13 cellular contexts compared by ENCODE assay signal in the genomic region with DNA sequence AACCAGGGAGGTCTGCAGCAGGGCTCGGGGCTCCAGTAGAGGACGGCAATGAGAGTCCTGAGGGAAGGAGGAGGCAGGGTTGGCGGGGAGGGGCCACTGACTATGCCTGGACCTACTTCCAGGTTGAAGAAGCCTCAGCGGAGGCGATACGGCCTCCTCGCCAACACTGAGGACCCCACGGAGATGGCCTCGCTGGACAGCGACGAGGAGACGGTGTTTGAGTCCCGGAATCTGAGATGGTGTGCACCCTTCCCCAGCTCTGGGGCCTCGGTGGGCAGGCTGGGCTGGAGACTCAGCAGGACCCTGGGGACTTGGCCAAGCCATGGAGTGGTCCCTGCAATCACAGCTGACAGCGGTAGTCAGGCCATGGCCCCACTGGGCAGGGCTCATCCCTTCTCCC. TPM values are rescaled to one million over a fixed set of nuclear protein-coding genes. Genes with fewer than 3 reads are reported as not detected.
DNase-seq lines count a peak whose midpoint lies in the region; ATAC-seq and TF ChIP-seq lines count a peak whose summit lies in the region.
"Had no signal": no experiment of that assay in that cellular context is flagged by ENCODE, and none has a peak within 500 bp of the region (broad histone marks: within the 10 kb centered on the region; RNA-seq: fewer than 3 reads in every experiment).

No MANE protein-coding gene starts in this region.

- no peaks in the 10 kb centered on the region for H3F3A ChIP-seq in PC-3 (ENCODE audit: low read length, unreplicated experiment)

- H3K9me2 ChIP-seq in PC-3 (replicated peaks; ENCODE audit: low read length) = no peaks in the 10 kb centered on the region

- peak overlapping the region; percentile 95; the same call in 1 of the 2 replicates for H3K4me2 ChIP-seq in PC-3 (ENCODE audit: low read length)

- no peaks in the 10 kb centered on the region for H3K27me3 Mint-ChIP-seq in T-helper 1 cell treated with Interleukin-12 subunit alpha and Interleukin-12 subunit beta and Interleukin-4 antibody, amounts not matched to agents 30 μg/mL and 1 μg/mL, for 36 hours (ENCODE audit: low read depth)
- H3K27me3 Mint-ChIP-seq in endothelial cell (ENCODE audit: unreplicated experiment) = peaks cover 19% of the 10 kb centered on the region

- no peaks in the 10 kb centered on the region for H3K27me3 ChIP-seq in PC-3 (ENCODE audit: low read length)
- H3K27me3 ChIP-seq: colonic mucosa, heart right ventricle, SJSA1 had no signal

- no peak overlapping the region for H3K9ac ChIP-seq in PC-3 (ENCODE audit: low read length)

- H3K9me3 ChIP-seq in PC-3 (ENCODE audit: low read length) = no peaks in the 10 kb centered on the region
- H3K9me3 ChIP-seq: colonic mucosa, heart right ventricle had no signal

- peaks cover 48% of the 10 kb centered on the region for H3K79me2 ChIP-seq in PC-3 (ENCODE audit: low read length)

- H3K4me1 ChIP-seq in PC-3 (ENCODE audit: insufficient read depth, low read length) = peaks cover 35% of the 10 kb centered on the region

- H3K4me3 Mint-ChIP-seq in T-helper 1 cell treated with Interleukin-12 subunit alpha and Interleukin-12 subunit beta and Interleukin-4 antibody, amounts not matched to agents 30 μg/mL and 1 μg/mL, for 36 hours = peak overlapping the region; percentile 93
- H3K4me3 Mint-ChIP-seq in endothelial cell (ENCODE audit: unreplicated experiment) = peak overlapping the region; percentile 80
- H3K4me3 Mint-ChIP-seq in stimulated activated effector memory CD8-positive, alpha-beta T cell treated with anti-CD3 and anti-CD28 coated beads, Interleukin-12 subunit alpha, Interleukin-12 subunit beta, amount 100 ng/mL, for 72 hours = peak overlapping the region; percentile 89

- intact Hi-C loops in PC-3 (cut with micrococcal nuclease) = loop anchor here (10.0 kb wide), 1 partner anchor 78 kb away; a partner anchor contains a TSS

- H3K36me3 Mint-ChIP-seq in T-helper 1 cell treated with Interleukin-12 subunit alpha and Interleukin-12 subunit beta and Interleukin-4 antibody, amounts not matched to agents 30 μg/mL and 1 μg/mL, for 36 hours (ENCODE audit: low read depth) = peaks cover 27% of the 10 kb centered on the region
- H3K36me3 Mint-ChIP-seq in endothelial cell (ENCODE audit: low read depth, unreplicated experiment) = peaks cover 16% of the 10 kb centered on the region
- peaks cover 84% of the 10 kb centered on the region for H3K36me3 Mint-ChIP-seq in stimulated activated effector memory CD8-positive, alpha-beta T cell treated with anti-CD3 and anti-CD28 coated beads, Interleukin-12 subunit alpha, Interleukin-12 subunit beta, amount 100 ng/mL, for 72 hours

- no peak for DNase-seq in T-helper 1 cell
- DNase-seq in PC-3 = no peak
- DNase-seq in endothelial cell (ENCODE audit: low spot score) = no peak
- no peak for DNase-seq in stimulated activated effector memory CD8-positive, alpha-beta T cell treated with anti-CD3 and anti-CD28 coated beads, Interleukin-12 subunit alpha, Interleukin-12 subunit beta, amount 100 ng/mL, for 72 hours (ENCODE audit: low spot score in 2 of 2)
- no peak for DNase-seq in iPS-NIHi7 (ENCODE audit: extremely low spot score)
- no peak for DNase-seq in NCI-H2081 (lab: John Stamatoyannopoulos, UW)
- DNase-seq in inferior parietal cortex (ENCODE audit: extremely low spot score) = no peak
- DNase-seq: NCI-H2171 treated with DMSO at 0.1 percent for 48 hours had no signal

- no peaks in the 10 kb centered on the region for H3K9me3 Mint-ChIP-seq in T-helper 1 cell treated with Interleukin-12 subunit alpha and Interleukin-12 subunit beta and Interleukin-4 antibody, amounts not matched to agents 30 μg/mL and 1 μg/mL, for 36 hours
- no peaks in the 10 kb centered on the region for H3K9me3 Mint-ChIP-seq in endothelial cell (ENCODE audit: unreplicated experiment)
- no peaks in the 10 kb centered on the region for H3K9me3 Mint-ChIP-seq in stimulated activated effector memory CD8-positive, alpha-beta T cell treated with anti-CD3 and anti-CD28 coated beads, Interleukin-12 subunit alpha, Interleukin-12 subunit beta, amount 100 ng/mL, for 72 hours

- TF ChIP-seq CTCF in PC-3 (conservative IDR thresholded peaks at IDR 0.05; ENCODE audit: low read depth, low read length) = no peak
- TF ChIP-seq CTCF in endothelial cell (IDR thresholded peaks at IDR 0.05; ENCODE audit: unreplicated experiment) = no peak

- no peak overlapping the region for H2AFZ ChIP-seq in PC-3 (ENCODE audit: low read length)

- H3K27ac ChIP-seq in PC-3 (ENCODE audit: low read length) = no peak overlapping the region
- H3K27ac ChIP-seq: SJSA1 had no signal

- ATAC-seq in PC-3 = no peak
- no peak for ATAC-seq in stimulated activated effector memory CD8-positive, alpha-beta T cell treated with anti-CD3 and anti-CD28 coated beads, Interleukin-12 subunit alpha, Interleukin-12 subunit beta, amount 100 ng/mL, for 72 hours

- CTCF ChIA-PET in PC-3 (lab: Charles Lee) = interaction anchor here (0.7 kb wide), 1 partner anchor 104 kb away, joined by 4 read pairs; no protein-coding TSS in a partner anchor

- no TSS peak for BruUV-seq in PC-3 (replicated peaks; lab: Mats Ljungman, UMichigan)

- peaks cover 6% of the 10 kb centered on the region; the same call in 1 of the 2 replicates for H3K36me3 ChIP-seq in PC-3 (ENCODE audit: low read depth, low read length)

- peak overlapping the region; percentile 96 for H3K27ac Mint-ChIP-seq in T-helper 1 cell treated with Interleukin-12 subunit alpha and Interleukin-12 subunit beta and Interleukin-4 antibody, amounts not matched to agents 30 μg/mL and 1 μg/mL, for 36 hours
- H3K27ac Mint-ChIP-seq in endothelial cell (ENCODE audit: unreplicated experiment) = no peak overlapping the region
- H3K27ac Mint-ChIP-seq in stimulated activated effector memory CD8-positive, alpha-beta T cell treated with anti-CD3 and anti-CD28 coated beads, Interleukin-12 subunit alpha, Interleukin-12 subunit beta, amount 100 ng/mL, for 72 hours = peak overlapping the region; percentile 92

- POLR2A ChIA-PET in PC-3 (lab: Charles Lee; ENCODE audit: unreplicated experiment) = no interaction called here

- H4K20me1 ChIP-seq in PC-3 (ENCODE audit: low read length) = no peaks in the 10 kb centered on the region

- peak overlapping the region; percentile 70; the same call in 1 of the 2 replicates for H3K4me3 ChIP-seq in PC-3 (ENCODE audit: low read length)

- H3K4me1 Mint-ChIP-seq in T-helper 1 cell treated with Interleukin-12 subunit alpha and Interleukin-12 subunit beta and Interleukin-4 antibody, amounts not matched to agents 30 μg/mL and 1 μg/mL, for 36 hours (ENCODE audit: low read depth) = peaks cover 26% of the 10 kb centered on the region
- peaks cover 15% of the 10 kb centered on the region for H3K4me1 Mint-ChIP-seq in endothelial cell (ENCODE audit: unreplicated experiment)
- H3K4me1 Mint-ChIP-seq in stimulated activated effector memory CD8-positive, alpha-beta T cell treated with anti-CD3 and anti-CD28 coated beads, Interleukin-12 subunit alpha, Interleukin-12 subunit beta, amount 100 ng/mL, for 72 hours = peaks cover 40% of the 10 kb centered on the region

RNA-seq across cellular contexts. Expression of a gene that starts 1.7 kb away (rescaled TPM):
- total RNA-seq in PC-3 (2014; rRNA removed) (110 and 133 TPM in 2 replicates), endothelial cell (ENCODE audit: unreplicated experiment) (22.7 TPM)

RNA-seq across cellular contexts. Expression of a gene that starts 7.9 kb away (rescaled TPM):
- total RNA-seq in PC-3 (2014; rRNA removed) = 136 and 197 TPM in 2 replicates
- total RNA-seq in endothelial cell (ENCODE audit: unreplicated experiment) = 315 TPM

RNA-seq across cellular contexts. Expression of a gene that starts 8.6 kb away (rescaled TPM):
- total RNA-seq in PC-3 (2014; rRNA removed) (not detected in 2 replicates), endothelial cell (ENCODE audit: unreplicated experiment) (14.6 TPM)
- total RNA-seq: SJSA1, subcutaneous adipose tissue had no signal

RNA-seq across cellular contexts. Expression of a gene that starts 28.7 kb away (rescaled TPM):
- total RNA-seq in PC-3 (2014; rRNA removed) (17.3 and 41.8 TPM in 2 replicates), endothelial cell (ENCODE audit: unreplicated experiment) (204 TPM)

RNA-seq across cellular contexts. Expression of a gene that starts 35.5 kb away (rescaled TPM):
- total RNA-seq in PC-3 (2014; rRNA removed) = 102 and 187 TPM in 2 replicates
- 175 TPM for total RNA-seq in endothelial cell (ENCODE audit: unreplicated experiment)

Comparison
In these comparisons a context has a peak if more than half of its experiments do, and no peak if none do; other contexts are left out.
1. RNA of a gene that starts 8.6 kb away (total RNA-seq): 14.6 TPM in endothelial cell (single experiment); not detected in PC-3; every median in the first group is over 10 times any median in the second.
2. Peak in every context shown above with its lines, with median percentiles within 50 percentile points of each other: H3K4me3 Mint-ChIP-seq.